Comparison of ENCODE assay signal across 15 cellular contexts in genomic region chr14:102902086-102902485, GRCh38. TPM values are rescaled to one million over a fixed set of nuclear protein-coding genes. Genes with fewer than 3 reads are reported as not detected.
DNase-seq lines count a peak whose midpoint lies in the region; ATAC-seq and TF ChIP-seq lines count a peak whose summit lies in the region.
"Had no signal": no experiment of that assay in that cellular context is flagged by ENCODE, and none has a peak within 500 bp of the region (broad histone marks: within the 10 kb centered on the region; RNA-seq: fewer than 3 reads in every experiment).

No MANE protein-coding gene starts in this region.

- intact Hi-C loops in CD4-positive, alpha-beta T cell (cut with DNase I, micrococcal nuclease) = no loop called here
- intact Hi-C loops in vagina (cut with DNase I) = no loop called here
- intact Hi-C loops in uterus (cut with DNase I; ENCODE audit: low total_unique reads) = no loop called here

- peak overlapping the region; percentile 38 for H3K27ac ChIP-seq in CD4-positive, alpha-beta T cell (ENCODE audit: low read depth, low read length)
- H3K27ac ChIP-seq in vagina = no peak overlapping the region
- H3K27ac ChIP-seq in uterus = no peak overlapping the region
- H3K27ac ChIP-seq in upper lobe of left lung = no peak overlapping the region
- H3K27ac ChIP-seq in smooth muscle cell (ENCODE audit: low read depth) = no peak overlapping the region
- H3K27ac ChIP-seq: C4-2B had no signal

- TF ChIP-seq EP300 in upper lobe of left lung (IDR thresholded peaks at IDR 0.05) = no peak

- no peak for DNase-seq in CD4-positive, alpha-beta T cell
- DNase-seq in activated CD8-positive, alpha-beta T cell treated with anti-CD3 and anti-CD28 coated beads, Interleukin-2, amount 10 ng/mL, durations not matched to agents 7 days and 5 days = no peak
- DNase-seq in vagina (ENCODE audit: extremely low spot score in 2 of 2) (no peak), uterus (no peak), upper lobe of left lung (no peak), smooth muscle cell (lab: John Stamatoyannopoulos, UW; ENCODE audit: unreplicated experiment) (no peak)
- DNase-seq: HCEC 1CT; natural killer cell; NCI-H1694 treated with DMSO at 0.1 percent for 48 hours; PC-3; stimulated activated CD4-positive, alpha-beta T cell treated with anti-CD3 and anti-CD28 coated beads, Interleukin-12 subunit alpha, Interleukin-12 subunit beta, amount 100 ng/mL, for 4 hours had no signal

- no peak for ATAC-seq in CD4-positive, alpha-beta T cell (ENCODE audit: poor library complexity)
- ATAC-seq in GM19025 (IDR thresholded peaks at IDR 0.05; ENCODE audit: low read depth, unreplicated experiment) (peak; percentile 2), HG02763 (IDR thresholded peaks at IDR 0.05; ENCODE audit: unreplicated experiment) (peak; percentile 12), upper lobe of left lung (ENCODE audit: low FRiP score in 2 of 2) (no peak)
- ATAC-seq in activated CD8-positive, alpha-beta T cell treated with anti-CD3 and anti-CD28 coated beads, Interleukin-2, amount 10 ng/mL, durations not matched to agents 7 days and 5 days = no peak
- ATAC-seq: PC-3 had no signal

- no peak overlapping the region for H2AFZ ChIP-seq in smooth muscle cell (ENCODE audit: low read depth)

- TF ChIP-seq POLR2A in vagina (IDR thresholded peaks at IDR 0.05) (no peak), uterus (IDR thresholded peaks at IDR 0.05) (no peak), upper lobe of left lung (IDR thresholded peaks at IDR 0.05) (no peak)

- H3K36me3 Mint-ChIP-seq in CD4-positive, alpha-beta T cell (ENCODE audit: low read depth) = peaks cover 65% of the 10 kb centered on the region
- peaks cover 30% of the 10 kb centered on the region for H3K36me3 Mint-ChIP-seq in activated CD8-positive, alpha-beta T cell treated with anti-CD3 and anti-CD28 coated beads, Interleukin-2, amount 10 ng/mL, durations not matched to agents 7 days and 5 days (ENCODE audit: low read depth)

- no peaks in the 10 kb centered on the region for H4K20me1 ChIP-seq in smooth muscle cell (ENCODE audit: low read depth)

- POLR2A ChIA-PET in CD4-positive, alpha-beta T cell (lab: Charles Lee) = interaction anchor here (1.7 kb wide), 1 partner anchor 47 kb away, joined by 8 read pairs; no protein-coding TSS in a partner anchor
- POLR2A ChIA-PET in activated CD8-positive, alpha-beta T cell treated with anti-CD3 and anti-CD28 coated beads, Interleukin-2, amount 10 ng/mL, durations not matched to agents 7 days and 5 days (lab: Charles Lee) = no interaction called here

- no peak overlapping the region for H3K4me3 Mint-ChIP-seq in CD4-positive, alpha-beta T cell
- no peak overlapping the region for H3K4me3 Mint-ChIP-seq in activated CD8-positive, alpha-beta T cell treated with anti-CD3 and anti-CD28 coated beads, Interleukin-2, amount 10 ng/mL, durations not matched to agents 7 days and 5 days

- TF ChIP-seq CTCF in CD4-positive, alpha-beta T cell (IDR thresholded peaks at IDR 0.05) = no peak
- TF ChIP-seq CTCF in vagina (IDR thresholded peaks at IDR 0.05) = no peak
- TF ChIP-seq CTCF in uterus (IDR thresholded peaks at IDR 0.05) = no peak
- no peak for TF ChIP-seq CTCF in upper lobe of left lung (IDR thresholded peaks at IDR 0.05)
- no peak for TF ChIP-seq CTCF in smooth muscle cell (IDR thresholded peaks at IDR 0.05; ENCODE audit: borderline replicate concordance, insufficient read depth, poor library complexity, severe bottlenecking)

- H3K27ac Mint-ChIP-seq in CD4-positive, alpha-beta T cell = peak overlapping the region; percentile 82
- H3K27ac Mint-ChIP-seq in activated CD8-positive, alpha-beta T cell treated with anti-CD3 and anti-CD28 coated beads, Interleukin-2, amount 10 ng/mL, durations not matched to agents 7 days and 5 days = peak overlapping the region; percentile 74

- no peaks in the 10 kb centered on the region for H3K27me3 Mint-ChIP-seq in CD4-positive, alpha-beta T cell
- no peaks in the 10 kb centered on the region for H3K27me3 Mint-ChIP-seq in activated CD8-positive, alpha-beta T cell treated with anti-CD3 and anti-CD28 coated beads, Interleukin-2, amount 10 ng/mL, durations not matched to agents 7 days and 5 days (ENCODE audit: low read depth)

- CTCF ChIA-PET in CD4-positive, alpha-beta T cell (lab: Charles Lee) = no interaction called here
- CTCF ChIA-PET in activated CD8-positive, alpha-beta T cell treated with anti-CD3 and anti-CD28 coated beads, Interleukin-2, amount 10 ng/mL, durations not matched to agents 7 days and 5 days (lab: Charles Lee) = interaction anchor here (1.2 to 1.4 kb wide), 2 partner anchors 128 to 206 kb away, joined by 5 read pairs; no protein-coding TSS in a partner anchor

- H3K36me3 ChIP-seq in vagina (peaks cover 0 to 36% of the 10 kb centered on the region in 2 donors), uterus (no peaks in the 10 kb centered on the region), upper lobe of left lung (peaks cover 4 to 51% (median 29%) of the 10 kb centered on the region in 4 donors), smooth muscle cell (ENCODE audit: low read depth) (no peaks in the 10 kb centered on the region)

- H3K9me3 ChIP-seq in CD4-positive, alpha-beta T cell (ENCODE audit: control insufficient read depth, low read length) = no peaks in the 10 kb centered on the region
- H3K9me3 ChIP-seq in vagina (no peaks in the 10 kb centered on the region), uterus (no peaks in the 10 kb centered on the region), upper lobe of left lung (no peaks in the 10 kb centered on the region), smooth muscle cell (replicated peaks; ENCODE audit: low read depth) (no peaks in the 10 kb centered on the region)

- H3K9me3 Mint-ChIP-seq in CD4-positive, alpha-beta T cell = no peaks in the 10 kb centered on the region
- no peaks in the 10 kb centered on the region for H3K9me3 Mint-ChIP-seq in activated CD8-positive, alpha-beta T cell treated with anti-CD3 and anti-CD28 coated beads, Interleukin-2, amount 10 ng/mL, durations not matched to agents 7 days and 5 days (ENCODE audit: insufficient read depth)
- H3K9me3 Mint-ChIP-seq: natural killer cell had no signal

- no peaks in the 10 kb centered on the region for H3K4me1 ChIP-seq in vagina
- H3K4me1 ChIP-seq in uterus = no peaks in the 10 kb centered on the region
- H3K4me1 ChIP-seq in upper lobe of left lung = peaks cover 0 to 19% (median 11%) of the 10 kb centered on the region in 4 donors
- H3K4me1 ChIP-seq in smooth muscle cell (ENCODE audit: low read depth) = no peaks in the 10 kb centered on the region

- H3K27me3 ChIP-seq in CD4-positive, alpha-beta T cell (ENCODE audit: control insufficient read depth, insufficient read depth, low read length) = no peaks in the 10 kb centered on the region
- no peaks in the 10 kb centered on the region for H3K27me3 ChIP-seq in vagina
- no peaks in the 10 kb centered on the region for H3K27me3 ChIP-seq in uterus
- no peaks in the 10 kb centered on the region for H3K27me3 ChIP-seq in upper lobe of left lung
- no peaks in the 10 kb centered on the region for H3K27me3 ChIP-seq in smooth muscle cell (ENCODE audit: low read depth)

- no peak overlapping the region for H3K4me2 ChIP-seq in smooth muscle cell

- no peak overlapping the region for H3K9ac ChIP-seq in smooth muscle cell (ENCODE audit: low read depth)

- H3K4me1 Mint-ChIP-seq in CD4-positive, alpha-beta T cell (ENCODE audit: low read depth) = peaks cover 11% of the 10 kb centered on the region
- peaks cover 29% of the 10 kb centered on the region for H3K4me1 Mint-ChIP-seq in activated CD8-positive, alpha-beta T cell treated with anti-CD3 and anti-CD28 coated beads, Interleukin-2, amount 10 ng/mL, durations not matched to agents 7 days and 5 days (ENCODE audit: low read depth)

- H3K4me3 ChIP-seq in vagina (no peak overlapping the region), uterus (no peak overlapping the region), upper lobe of left lung (no peak overlapping the region), smooth muscle cell (no peak overlapping the region)

- no peaks in the 10 kb centered on the region for H3F3A ChIP-seq in smooth muscle cell (ENCODE audit: low read depth)

- 83 to 87% methylated on average over 6 to 7 of the region's 7 CpGs for WGBS in upper lobe of left lung, 2 donors
- 93% methylated on average over 7 of the region's 7 CpGs for WGBS in smooth muscle cell (ENCODE audit: low lambda C conversion rate)

- no peaks in the 10 kb centered on the region for H3K79me2 ChIP-seq in smooth muscle cell (ENCODE audit: low read depth)

RNA-seq across cellular contexts. Expression of gene AMN, which starts 20.4 kb away (rescaled TPM):
- 1 to 10 TPM; 2.6 to 2.8 TPM for total RNA-seq in CD4-positive, alpha-beta T cell
- total RNA-seq in activated CD8-positive, alpha-beta T cell treated with anti-CD3 and anti-CD28 coated beads, Interleukin-2, amount 10 ng/mL, durations not matched to agents 7 days and 5 days = under 1 TPM; 0.91 to 0.95 TPM
- total RNA-seq in vagina = 11.8 TPM
- total RNA-seq in uterus = 1 to 10 TPM in 1 of 4 donors, under 1 TPM in 1, not detected in 2; 0.69 to 2.9 TPM
- total RNA-seq in upper lobe of left lung = 10 to 100 TPM; 14.9 to 56.6 (median 31.6) TPM
- 0.31 TPM in 1 of 2 replicates, not detected in the other for total RNA-seq in smooth muscle cell
- 0.65 and 1.2 TPM in 2 replicates for polyA plus RNA-seq in smooth muscle cell
- total RNA-seq: HT1080, PC-3 had no signal

Comparison
In these comparisons a context has a peak if more than half of its experiments do, and no peak if none do; other contexts are left out.
1. ATAC-seq: peak in GM19025 (single experiment) and HG02763 (single experiment); none in CD4-positive, alpha-beta T cell (single experiment), activated CD8-positive, alpha-beta T cell treated with anti-CD3 and anti-CD28 coated beads, Interleukin-2, amount 10 ng/mL, durations not matched to agents 7 days and 5 days (single experiment) and upper lobe of left lung (0 of 2).